In the genomic region with DNA sequence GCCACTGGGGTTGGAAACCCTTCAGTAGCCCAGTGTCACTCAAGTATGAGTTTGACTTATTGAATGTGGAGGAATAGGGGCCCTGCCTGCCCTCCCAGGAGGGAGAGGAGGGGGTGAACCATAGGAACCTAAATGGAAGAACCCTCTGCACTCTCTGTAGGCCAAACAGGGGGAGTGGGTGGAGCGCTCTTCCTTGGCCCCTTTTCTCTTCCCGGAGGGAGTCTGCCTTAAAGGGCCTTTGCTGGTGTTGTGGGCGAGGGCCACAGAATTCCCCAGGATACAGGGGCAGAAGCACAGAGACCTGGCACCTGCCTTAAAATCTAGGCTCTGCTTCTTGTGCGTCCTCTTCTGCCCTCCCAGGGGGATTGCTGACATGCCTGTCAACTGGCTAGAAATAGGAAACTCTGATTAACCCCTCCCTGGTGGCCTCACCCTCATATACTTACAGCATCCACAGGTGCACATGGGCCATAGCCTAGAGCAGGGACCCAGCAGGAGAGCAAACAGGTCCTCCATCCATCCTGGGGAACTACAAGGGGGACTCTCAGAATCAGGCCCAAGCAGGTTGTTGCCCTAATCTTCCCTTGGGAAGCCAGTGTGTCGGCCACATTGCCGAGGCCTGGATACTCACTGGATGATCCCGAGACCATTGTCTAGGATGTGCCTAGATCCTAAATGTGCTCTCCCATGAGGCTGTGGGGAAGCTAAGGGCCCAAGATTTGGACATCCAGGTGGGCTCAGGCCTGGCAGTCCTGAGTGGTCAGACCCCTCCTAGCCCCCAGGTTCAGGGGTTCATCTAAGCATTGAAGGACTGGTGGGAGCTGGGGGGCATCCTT, we compare ENCODE assay signal across 8 cellular contexts. TPM values are rescaled to one million over a fixed set of nuclear protein-coding genes. Genes with fewer than 3 reads are reported as not detected.
DNase-seq lines count a peak whose midpoint lies in the region; ATAC-seq and TF ChIP-seq lines count a peak whose summit lies in the region.

No MANE protein-coding gene starts in this region.

- no peak for TF ChIP-seq CTCF in left ventricle myocardium inferior (IDR thresholded peaks at IDR 0.05; ENCODE audit: borderline replicate concordance)
- no peak for TF ChIP-seq CTCF in colonic mucosa (IDR thresholded peaks at IDR 0.05)
- no peak for TF ChIP-seq CTCF in GM13977 (IDR thresholded peaks at IDR 0.05; ENCODE audit: extremely low read depth, insufficient read depth, missing control alignments)

- H3K9me3 ChIP-seq in left ventricle myocardium inferior (replicated peaks) = no peaks in the 10 kb centered on the region
- no peaks in the 10 kb centered on the region for H3K9me3 ChIP-seq in colonic mucosa

- H3K27me3 ChIP-seq in left ventricle myocardium inferior (ENCODE audit: low read depth) = no peaks in the 10 kb centered on the region
- no peaks in the 10 kb centered on the region for H3K27me3 ChIP-seq in colonic mucosa

- peak overlapping the region; percentile 60 to 100 for H3K9ac ChIP-seq in colonic mucosa (ENCODE audit: low read depth in 2 of 2, low read length in 2 of 2)

- intact Hi-C loops in left ventricle myocardium inferior (cut with micrococcal nuclease) (no loop called here), cardiac septum (cut with DNase I) (loop anchor here (2.0 to 5.0 kb wide), 2 partner anchors 21 to 65 kb away; partner anchors contain the start of genes ARL3 and SFXN2), colonic mucosa (cut with DNase I) (no loop called here)

- peaks cover 91% of the 10 kb centered on the region for H3K4me1 ChIP-seq in left ventricle myocardium inferior
- H3K4me1 ChIP-seq in colonic mucosa = peaks cover 35% of the 10 kb centered on the region

- no peak for DNase-seq in left ventricle myocardium inferior
- DNase-seq in cardiac septum (ENCODE audit: low spot score) = no peak
- no peak for DNase-seq in colonic mucosa
- peak; percentile 47 for DNase-seq in myocyte (ENCODE audit: low read depth)
- no peak for DNase-seq in OCI-M2 (lab: John Stamatoyannopoulos, UW; ENCODE audit: unreplicated experiment)
- no peak for DNase-seq in GM13977 (ENCODE audit: low spot score)
- no peak for DNase-seq in SHP77 treated with DMSO at 0.1 percent for 48 hours (lab: John Stamatoyannopoulos, UW)

- H3K4me3 ChIP-seq in left ventricle myocardium inferior (peak overlapping the region; percentile 82), colonic mucosa (peak overlapping the region; percentile 86)

- H3K36me3 ChIP-seq in left ventricle myocardium inferior = no peaks in the 10 kb centered on the region
- H3K36me3 ChIP-seq in colonic mucosa = no peaks in the 10 kb centered on the region

- in situ Hi-C loops in GM13977 (cut with MboI; ENCODE audit: low pct_unique_long_range_greater_than_20kb, low sequenced_read_pairs, unreplicated experiment) = no loop called here

- H3K27ac ChIP-seq in left ventricle myocardium inferior (replicated peaks) (peak overlapping the region; percentile 99), colonic mucosa (peak overlapping the region; percentile 99)

- ATAC-seq in GM18502 (IDR thresholded peaks at IDR 0.05; ENCODE audit: poor library complexity, unreplicated experiment) = no peak

RNA-seq across cellular contexts. Expression of gene TRIM8, which starts 3.4 kb away (rescaled TPM):
- total RNA-seq in left ventricle myocardium inferior (95.1 TPM), cardiac septum (99.6 TPM), colonic mucosa (10 to 100 TPM; 64.9 to 79.6 TPM), myocyte (230 and 274 TPM in 2 replicates)
- polyA plus RNA-seq in myocyte (2012) = 192 TPM
